In genomic region chr15:99683000-99683670, GRCh38 we compare ENCODE assay signal across 9 cellular contexts. TPM values are rescaled to one million over a fixed set of nuclear protein-coding genes. Genes with fewer than 3 reads are reported as not detected.
A peak's percentile ranks its signal among the peaks of the same experiment; 100 is the strongest.
DNase-seq lines count a peak whose midpoint lies in the region; ATAC-seq and TF ChIP-seq lines count a peak whose summit lies in the region.
"Had no signal": no experiment of that assay in that cellular context is flagged by ENCODE, and none has a peak within 500 bp of the region (broad histone marks: within the 10 kb centered on the region; RNA-seq: fewer than 3 reads in every experiment).

No MANE protein-coding gene starts in this region.

- H3K79me1 ChIP-seq in mesendoderm (ENCODE audit: low read length): no peaks in the 10 kb centered on the region

- H3K4me2 ChIP-seq in mesendoderm (ENCODE audit: low read length): no peak overlapping the region

- H3K4me3 ChIP-seq in foreskin fibroblast (ENCODE audit: low read depth in 1 of 2, low read length in 2 of 2) (no peak overlapping the region), mesendoderm (ENCODE audit: low read length) (no peak overlapping the region)

- H3K9me3 Mint-ChIP-seq in activated CD8-positive, alpha-beta T cell treated with anti-CD3 and anti-CD28 coated beads for 36 hours: peaks cover 25% of the 10 kb centered on the region

- ATAC-seq in HG03097 (IDR thresholded peaks at IDR 0.05; ENCODE audit: low FRiP score, unreplicated experiment) (peak; percentile 54), left cardiac atrium (peak; percentile 34 to 67)
- peak; percentile 93 for ATAC-seq in activated CD8-positive, alpha-beta T cell treated with anti-CD3 and anti-CD28 coated beads for 36 hours
- ATAC-seq in stimulated activated naive CD8-positive, alpha-beta T cell treated with anti-CD3 and anti-CD28 coated beads, Interleukin-15, Interleukin-2, amounts not matched to agents 100 U/mL and 50 U/mL, for 24 hours: peak; percentile 57

- H3K27ac ChIP-seq in mesendoderm (ENCODE audit: low read depth, low read length): no peak overlapping the region
- H3K27ac ChIP-seq: WERI-Rb-1 had no signal

- DNase-seq in activated CD8-positive, alpha-beta T cell treated with anti-CD3 and anti-CD28 coated beads for 36 hours: no peak
- DNase-seq in left cardiac atrium: no peak
- no peak for DNase-seq in stimulated activated naive CD8-positive, alpha-beta T cell treated with anti-CD3 and anti-CD28 coated beads, Interleukin-15, Interleukin-2, amounts not matched to agents 100 U/mL and 50 U/mL, for 24 hours
- no peak for DNase-seq in GM13977 (ENCODE audit: low spot score)
- DNase-seq in foreskin fibroblast: no peak
- no peak for DNase-seq in mesendoderm
- DNase-seq: cerebellar nuclear complex, WERI-Rb-1 had no signal

- in situ Hi-C loops in GM13977 (cut with MboI; ENCODE audit: low pct_unique_long_range_greater_than_20kb, low sequenced_read_pairs, unreplicated experiment): no loop called here

- no peak overlapping the region for H2BK5ac ChIP-seq in mesendoderm (ENCODE audit: low read length)

- WGBS in mesendoderm (ENCODE audit: extremely low coverage, insufficient coverage, low lambda C conversion rate): no CpG with 5 or more reads among the region's 9 CpGs

- no peak overlapping the region for H3K4me3 Mint-ChIP-seq in activated CD8-positive, alpha-beta T cell treated with anti-CD3 and anti-CD28 coated beads for 36 hours

- no peaks in the 10 kb centered on the region for H3K27me3 Mint-ChIP-seq in activated CD8-positive, alpha-beta T cell treated with anti-CD3 and anti-CD28 coated beads for 36 hours

- peaks cover 20% of the 10 kb centered on the region for H3K4me1 Mint-ChIP-seq in activated CD8-positive, alpha-beta T cell treated with anti-CD3 and anti-CD28 coated beads for 36 hours (ENCODE audit: low read depth)

- TF ChIP-seq CTCF in activated CD8-positive, alpha-beta T cell treated with anti-CD3 and anti-CD28 coated beads for 36 hours (IDR thresholded peaks at IDR 0.05): no peak
- TF ChIP-seq CTCF in GM13977 (IDR thresholded peaks at IDR 0.05; ENCODE audit: extremely low read depth, insufficient read depth, missing control alignments) (no peak), foreskin fibroblast (IDR thresholded peaks at IDR 0.05; ENCODE audit: low read depth, low read length) (no peak)

- H2BK120ac ChIP-seq in mesendoderm (ENCODE audit: low read depth, low read length): no peak overlapping the region

- H3K27me3 ChIP-seq in mesendoderm (ENCODE audit: insufficient read depth, low read length, poor library complexity): no peaks in the 10 kb centered on the region

- no peak overlapping the region for H4K8ac ChIP-seq in mesendoderm (ENCODE audit: low read depth, low read length)

- no peaks in the 10 kb centered on the region for H3K36me3 ChIP-seq in mesendoderm (ENCODE audit: control insufficient read depth, insufficient read depth, low read length)

- no peak overlapping the region for H3K56ac ChIP-seq in mesendoderm (ENCODE audit: low read length)

- CTCF ChIA-PET in activated CD8-positive, alpha-beta T cell treated with anti-CD3 and anti-CD28 coated beads for 36 hours (lab: Charles Lee): interaction anchor here (1.1 to 1.4 kb wide), 3 partner anchors 13 to 53 kb away, joined by 3 to 11 read pairs (median 3); no protein-coding TSS in a partner anchor

- no peak overlapping the region for H2AK5ac ChIP-seq in mesendoderm (ENCODE audit: low read length)

- peaks cover 50% of the 10 kb centered on the region for H3K36me3 Mint-ChIP-seq in activated CD8-positive, alpha-beta T cell treated with anti-CD3 and anti-CD28 coated beads for 36 hours (ENCODE audit: low read depth)

- no peaks in the 10 kb centered on the region for H3K79me2 ChIP-seq in mesendoderm (ENCODE audit: control insufficient read depth, insufficient read depth, low read length)

- H3K23ac ChIP-seq in mesendoderm (ENCODE audit: low read length): no peak overlapping the region

- no peak overlapping the region for H3K4ac ChIP-seq in mesendoderm (ENCODE audit: low read depth, low read length)

- no peak overlapping the region for H2BK15ac ChIP-seq in mesendoderm (replicated peaks; ENCODE audit: low read depth)

- H3K4me1 ChIP-seq in mesendoderm (ENCODE audit: control insufficient read depth, low read depth, low read length): no peaks in the 10 kb centered on the region

- no peak overlapping the region for H3K18ac ChIP-seq in mesendoderm (ENCODE audit: low read length)

- H4K5ac ChIP-seq in mesendoderm (ENCODE audit: low read length): no peak overlapping the region

- H3K27ac Mint-ChIP-seq in activated CD8-positive, alpha-beta T cell treated with anti-CD3 and anti-CD28 coated beads for 36 hours: peak overlapping the region; percentile 86

- no peak overlapping the region for H3K9ac ChIP-seq in mesendoderm (ENCODE audit: low read length)

- intact Hi-C loops in activated CD8-positive, alpha-beta T cell treated with anti-CD3 and anti-CD28 coated beads for 36 hours (cut with micrococcal nuclease): loop anchor here (10.0 kb wide), 1 partner anchor 178 kb away; no protein-coding TSS in a partner anchor
- intact Hi-C loops in left cardiac atrium (cut with DNase I): no loop called here

- POLR2A ChIA-PET in activated CD8-positive, alpha-beta T cell treated with anti-CD3 and anti-CD28 coated beads for 36 hours (lab: Charles Lee): no interaction called here

RNA-seq across cellular contexts. Expression of gene LYSMD4, which starts 50.1 kb away (rescaled TPM):
- 1 to 10 TPM; 4.5 to 6.6 TPM for total RNA-seq in activated CD8-positive, alpha-beta T cell treated with anti-CD3 and anti-CD28 coated beads for 36 hours
- 10 to 100 TPM in 1 of 2 donors, 1 to 10 TPM in 1; 7.8 to 11.5 TPM for total RNA-seq in left cardiac atrium
- 8.6 TPM for polyA plus RNA-seq in mesendoderm (2013, experiment 1 of 2)
- 9.6 TPM for polyA plus RNA-seq in mesendoderm (2013, experiment 2 of 2)
